In genomic region chr19:47633996-47634395, GRCh38 we compare ENCODE assay signal across 11 cellular contexts. TPM values are rescaled to one million over a fixed set of nuclear protein-coding genes. Genes with fewer than 3 reads are reported as not detected.
DNase-seq lines count a peak whose midpoint lies in the region; ATAC-seq and TF ChIP-seq lines count a peak whose summit lies in the region.
"Had no signal": no experiment of that assay in that cellular context is flagged by ENCODE, and none has a peak within 500 bp of the region (broad histone marks: within the 10 kb centered on the region; RNA-seq: fewer than 3 reads in every experiment).

No MANE protein-coding gene starts in this region.

- H3K27me3 ChIP-seq in esophagus squamous epithelium, result no peaks in the 10 kb centered on the region
- H3K27me3 ChIP-seq in rectal smooth muscle tissue (ENCODE audit: control insufficient read depth, insufficient read depth, low read length), result no peaks in the 10 kb centered on the region

- intact Hi-C loops in esophagus squamous epithelium (cut with DNase I), result no loop called here

- peaks cover 0 to 13% (median 0%) of the 10 kb centered on the region in 3 donors for H3K36me3 ChIP-seq in esophagus squamous epithelium
- no peaks in the 10 kb centered on the region for H3K36me3 ChIP-seq in rectal smooth muscle tissue (ENCODE audit: control insufficient read depth, insufficient read depth, low read length)

- no peak for ATAC-seq in activated naive CD8-positive, alpha-beta T cell treated with anti-CD3 and anti-CD28 coated beads, Interleukin-2, amount 50 U/mL, for 24 hours
- ATAC-seq: SK-N-SH treated with all-trans-retinoic acid at 6 μM for 48 hours had no signal

- peaks cover 8% of the 10 kb centered on the region for H3K36me3 Mint-ChIP-seq in activated naive CD8-positive, alpha-beta T cell treated with anti-CD3 and anti-CD28 coated beads, Interleukin-2, amount 50 U/mL, for 24 hours (ENCODE audit: low read depth)
- peaks cover 16% of the 10 kb centered on the region for H3K36me3 Mint-ChIP-seq in osteocyte (ENCODE audit: unreplicated experiment)

- H3K4me1 ChIP-seq in esophagus squamous epithelium (peaks cover 8 to 53% (median 20%) of the 10 kb centered on the region in 3 donors), rectal smooth muscle tissue (ENCODE audit: control insufficient read depth, insufficient read depth, low read length) (peaks cover 28% of the 10 kb centered on the region)

- peaks cover 18% of the 10 kb centered on the region for H3K4me1 Mint-ChIP-seq in activated naive CD8-positive, alpha-beta T cell treated with anti-CD3 and anti-CD28 coated beads, Interleukin-2, amount 50 U/mL, for 24 hours
- peaks cover 25% of the 10 kb centered on the region for H3K4me1 Mint-ChIP-seq in osteocyte (ENCODE audit: unreplicated experiment)

- H3K4me3 ChIP-seq in esophagus squamous epithelium (no peak overlapping the region), rectal smooth muscle tissue (ENCODE audit: low read length) (no peak overlapping the region)

- TF ChIP-seq CTCF in esophagus squamous epithelium (IDR thresholded peaks at IDR 0.05), result no peak
- no peak for TF ChIP-seq CTCF in osteocyte (IDR thresholded peaks at IDR 0.05)

- no peaks in the 10 kb centered on the region for H3K9me3 ChIP-seq in esophagus squamous epithelium

- H3K4me3 Mint-ChIP-seq in activated naive CD8-positive, alpha-beta T cell treated with anti-CD3 and anti-CD28 coated beads, Interleukin-2, amount 50 U/mL, for 24 hours, result no peak overlapping the region
- no peak overlapping the region for H3K4me3 Mint-ChIP-seq in osteocyte (ENCODE audit: unreplicated experiment)

- no peak overlapping the region for H3K27ac Mint-ChIP-seq in activated naive CD8-positive, alpha-beta T cell treated with anti-CD3 and anti-CD28 coated beads, Interleukin-2, amount 50 U/mL, for 24 hours
- no peak overlapping the region for H3K27ac Mint-ChIP-seq in osteocyte (ENCODE audit: unreplicated experiment)

- 74 to 76% methylated on average over 5 to 6 of the region's 11 CpGs for WGBS in esophagus squamous epithelium, 2 donors

- H3K27me3 Mint-ChIP-seq in activated naive CD8-positive, alpha-beta T cell treated with anti-CD3 and anti-CD28 coated beads, Interleukin-2, amount 50 U/mL, for 24 hours, result no peaks in the 10 kb centered on the region
- H3K27me3 Mint-ChIP-seq in osteocyte (ENCODE audit: unreplicated experiment), result no peaks in the 10 kb centered on the region

- H3K9ac ChIP-seq in rectal smooth muscle tissue (ENCODE audit: low read length), result no peak overlapping the region

- no peaks in the 10 kb centered on the region for H3K9me3 Mint-ChIP-seq in activated naive CD8-positive, alpha-beta T cell treated with anti-CD3 and anti-CD28 coated beads, Interleukin-2, amount 50 U/mL, for 24 hours
- H3K9me3 Mint-ChIP-seq in osteocyte (ENCODE audit: unreplicated experiment), result no peaks in the 10 kb centered on the region

- H3K27ac ChIP-seq in esophagus squamous epithelium (peak overlapping the region in 3 of 4 donors; percentile 10 to 63 (median 32)), rectal smooth muscle tissue (ENCODE audit: low read depth, low read length) (peak overlapping the region; percentile 90)

- TF ChIP-seq POLR2A in esophagus squamous epithelium (IDR thresholded peaks at IDR 0.05), result no peak

- peak; percentile 62 for DNase-seq in DMS153 (lab: John Stamatoyannopoulos, UW)
- DNase-seq in NCI-H1105 (lab: John Stamatoyannopoulos, UW), result peak; percentile 60
- no peak for DNase-seq in esophagus squamous epithelium (lab: John Stamatoyannopoulos, UW)
- no peak for DNase-seq in T-helper 2 cell
- DNase-seq in DMS114 treated with DMSO at 0.1 percent for 48 hours (lab: John Stamatoyannopoulos, UW; ENCODE audit: unreplicated experiment), result no peak
- no peak for DNase-seq in activated naive CD8-positive, alpha-beta T cell treated with anti-CD3 and anti-CD28 coated beads, Interleukin-2, amount 50 U/mL, for 24 hours
- DNase-seq in osteocyte (ENCODE audit: extremely low spot score, unreplicated experiment), result no peak
- DNase-seq: activated CD4-positive, alpha-beta T cell treated with anti-CD3 and anti-CD28 coated beads, Interleukin-2, amount 50 U/mL, for 48 hours; stimulated activated naive CD4-positive, alpha-beta T cell treated with Interleukin-2 at 50 U/mL for 16 hours had no signal

RNA-seq across cellular contexts. Expression of gene BICRA, which starts 25.1 kb away (rescaled TPM):
- total RNA-seq in esophagus squamous epithelium (10 to 100 TPM in 1 of 4 donors, 1 to 10 TPM in 3; 1.1 to 17.5 (median 7.0) TPM), osteocyte (17.1 and 20.4 TPM in 2 replicates)

Comparison
In these comparisons a context has a peak if more than half of its experiments do, and no peak if none do; other contexts are left out.
1. DNase-seq: peak in DMS153 (single experiment) and NCI-H1105 (single experiment); none in esophagus squamous epithelium (single experiment), T-helper 2 cell (0 of 5), DMS114 treated with DMSO at 0.1 percent for 48 hours (single experiment), activated naive CD8-positive, alpha-beta T cell treated with anti-CD3 and anti-CD28 coated beads, Interleukin-2, amount 50 U/mL, for 24 hours (single experiment) and osteocyte (single experiment).